16 cellular contexts compared by ENCODE assay signal in genomic region chr10:77628906-77629730, GRCh38. TPM values are rescaled to one million over a fixed set of nuclear protein-coding genes. Genes with fewer than 3 reads are reported as not detected.
DNase-seq lines count a peak whose midpoint lies in the region; ATAC-seq and TF ChIP-seq lines count a peak whose summit lies in the region.
"Had no signal": no experiment of that assay in that cellular context is flagged by ENCODE, and none has a peak within 500 bp of the region (broad histone marks: within the 10 kb centered on the region; RNA-seq: fewer than 3 reads in every experiment).

No MANE protein-coding gene starts in this region.

- no peak overlapping the region for H3K4me3 ChIP-seq in breast epithelium
- H3K4me3 ChIP-seq: right lobe of liver had no signal

- no peak for TF ChIP-seq CTCF in breast epithelium (IDR thresholded peaks at IDR 0.05)

- ATAC-seq in GM19023 (IDR thresholded peaks at IDR 0.05; ENCODE audit: unreplicated experiment), result no peak
- ATAC-seq in GM19467 (IDR thresholded peaks at IDR 0.05; ENCODE audit: unreplicated experiment), result no peak
- ATAC-seq: activated CD4-positive, alpha-beta T cell treated with anti-CD3 and anti-CD28 coated beads for 36 hours had no signal

- no peaks in the 10 kb centered on the region for H3K27me3 ChIP-seq in breast epithelium
- H3K27me3 ChIP-seq: right lobe of liver had no signal

- H3K36me3 ChIP-seq in breast epithelium, result no peaks in the 10 kb centered on the region
- H3K36me3 ChIP-seq: right lobe of liver had no signal

- TF ChIP-seq POLR2A in breast epithelium (IDR thresholded peaks at IDR 0.05), result no peak

- DNase-seq in Daoy (ENCODE audit: low read depth), result peak; percentile 78
- peak; percentile 86 for DNase-seq in M059J (ENCODE audit: low read depth)
- DNase-seq in breast epithelium (ENCODE audit: low spot score in 2 of 2), result no peak
- DNase-seq in iris pigment epithelial cell (ENCODE audit: low read depth), result peak; percentile 55
- no peak for DNase-seq in DMS 273 treated with DMSO at 0.1 percent for 48 hours (lab: John Stamatoyannopoulos, UW)
- DNase-seq in AML-193 (lab: John Stamatoyannopoulos, UW), result no peak
- DNase-seq: activated CD4-positive, alpha-beta T cell treated with anti-CD3 and anti-CD28 coated beads for 36 hours; activated naive CD4-positive, alpha-beta T cell treated with Interleukin-2 at 50 U/mL for 16 hours; islet precursor cell; NCI-H1092 treated with DMSO at 0.1 percent for 48 hours; RPMI8226; stimulated activated CD4-positive, alpha-beta T cell treated with anti-CD3 and anti-CD28 coated beads, Interleukin-2, amount 100 ng/mL, for 48 hours; stimulated activated CD8-positive, alpha-beta memory T cell treated with anti-CD3 and anti-CD28 coated beads, Interleukin-4, amount 100 ng/mL, for 48 hours had no signal

- H3K27ac ChIP-seq in breast epithelium, result peak overlapping the region; percentile 20 to 42
- H3K27ac ChIP-seq: right lobe of liver had no signal

- intact Hi-C loops in breast epithelium (cut with DNase I; ENCODE audit: low total_unique reads), result no loop called here

- no peaks in the 10 kb centered on the region for H3K9me3 ChIP-seq in breast epithelium
- H3K9me3 ChIP-seq: right lobe of liver had no signal

- H3K4me1 ChIP-seq in breast epithelium, result peaks cover 0 to 4% of the 10 kb centered on the region in 2 donors
- H3K4me1 ChIP-seq: right lobe of liver had no signal

RNA-seq across cellular contexts. Expression of gene KCNMA1, which starts 8.5 kb away (rescaled TPM):
- 28.8 and 32.8 TPM in 2 replicates for total RNA-seq in Daoy (2014; rRNA removed; shearing (Covaris generic))
- total RNA-seq in M059J (2014; rRNA removed; shearing (Covaris generic)), result 16.1 and 23.3 TPM in 2 replicates
- 10 to 100 TPM; 13.6 to 37.8 (median 15.1) TPM for total RNA-seq in breast epithelium

Comparison
In these comparisons a context has a peak if more than half of its experiments do, and no peak if none do; other contexts are left out.
1. DNase-seq: peak in Daoy (single experiment), M059J (single experiment) and iris pigment epithelial cell (single experiment); none in breast epithelium (0 of 2), DMS 273 treated with DMSO at 0.1 percent for 48 hours (single experiment) and AML-193 (0 of 2).